24 cellular contexts compared by ENCODE assay signal in genomic region chr17:19676901-19677300, GRCh38. TPM values are rescaled to one million over a fixed set of nuclear protein-coding genes. Genes with fewer than 3 reads are reported as not detected.
"Had no signal": no experiment of that assay in that cellular context is flagged by ENCODE, and none has a peak within 500 bp of the region (broad histone marks: within the 10 kb centered on the region; RNA-seq: fewer than 3 reads in every experiment).

No MANE protein-coding gene starts in this region.

- H3K27ac ChIP-seq: adrenal gland, ascending aorta, epithelial cell of prostate, heart left ventricle, pancreas, psoas muscle, right atrium auricular region had no signal

- H3K4me1 Mint-ChIP-seq: activated T-helper 17 cell treated with anti-CD3 and anti-CD28 coated beads, Interleukin-2, amount 50 U/mL, for 72 hours; central memory CD8-positive, alpha-beta T cell; T-cell had no signal

- H3K9me3 ChIP-seq: adrenal gland, ascending aorta, heart left ventricle, pancreas, psoas muscle, right atrium auricular region had no signal

- H3K4me3 Mint-ChIP-seq: activated CD8-positive, alpha-beta T cell treated with anti-CD3 and anti-CD28 coated beads, Interleukin-2, amount 10 ng/mL, durations not matched to agents 7 days and 5 days; activated naive CD8-positive, alpha-beta T cell; activated T-cell treated with anti-CD3 and anti-CD28 coated beads, Interleukin-2, amount 50 U/mL, for 24 hours; activated T-helper 17 cell treated with anti-CD3 and anti-CD28 coated beads, Interleukin-2, amount 50 U/mL, for 72 hours; central memory CD8-positive, alpha-beta T cell; natural killer cell treated with Interleukin-12 subunit alpha and Interleukin-12 subunit beta and Interleukin-15 and Interleukin-18, amount 100 ng/mL, for 72 hours; T-cell; T-helper 2 cell treated with Interferon-gamma antibody and Interleukin-4, amounts not matched to agents 5 μg/mL and 100 μg/mL, for 36 hours had no signal

- H3K4me3 ChIP-seq: adrenal gland, ascending aorta, heart left ventricle, pancreas, psoas muscle, right atrium auricular region had no signal

- ATAC-seq: activated CD8-positive, alpha-beta T cell treated with anti-CD3 and anti-CD28 coated beads, Interleukin-2, amount 10 ng/mL, durations not matched to agents 7 days and 5 days; activated T-helper 17 cell treated with anti-CD3 and anti-CD28 coated beads, Interleukin-2, amount 50 U/mL, for 72 hours; heart left ventricle; natural killer cell treated with Interleukin-12 subunit alpha and Interleukin-12 subunit beta and Interleukin-15 and Interleukin-18, amount 100 ng/mL, for 72 hours; pancreas; psoas muscle; stimulated activated naive CD8-positive, alpha-beta T cell treated with anti-CD3 and anti-CD28 coated beads, Interleukin-15, Interleukin-2, amounts not matched to agents 100 U/mL and 50 U/mL, for 24 hours; T-cell had no signal

- H3K27ac Mint-ChIP-seq: activated CD8-positive, alpha-beta T cell treated with anti-CD3 and anti-CD28 coated beads, Interleukin-2, amount 10 ng/mL, durations not matched to agents 7 days and 5 days; activated naive CD8-positive, alpha-beta T cell; activated T-cell treated with anti-CD3 and anti-CD28 coated beads, Interleukin-2, amount 50 U/mL, for 24 hours; activated T-helper 17 cell treated with anti-CD3 and anti-CD28 coated beads, Interleukin-2, amount 50 U/mL, for 72 hours; natural killer cell treated with Interleukin-12 subunit alpha and Interleukin-12 subunit beta and Interleukin-15 and Interleukin-18, amount 100 ng/mL, for 72 hours; T-cell; T-helper 2 cell treated with Interferon-gamma antibody and Interleukin-4, amounts not matched to agents 5 μg/mL and 100 μg/mL, for 36 hours had no signal

- H3K9me3 Mint-ChIP-seq: activated T-cell treated with anti-CD3 and anti-CD28 coated beads, Interleukin-2, amount 50 U/mL, for 24 hours; activated T-helper 17 cell treated with anti-CD3 and anti-CD28 coated beads, Interleukin-2, amount 50 U/mL, for 72 hours; central memory CD8-positive, alpha-beta T cell; natural killer cell treated with Interleukin-12 subunit alpha and Interleukin-12 subunit beta and Interleukin-15 and Interleukin-18, amount 100 ng/mL, for 72 hours; T-cell; T-helper 2 cell treated with Interferon-gamma antibody and Interleukin-4, amounts not matched to agents 5 μg/mL and 100 μg/mL, for 36 hours had no signal

- H3K27me3 Mint-ChIP-seq: activated naive CD8-positive, alpha-beta T cell; activated T-cell treated with anti-CD3 and anti-CD28 coated beads, Interleukin-2, amount 50 U/mL, for 24 hours; activated T-helper 17 cell treated with anti-CD3 and anti-CD28 coated beads, Interleukin-2, amount 50 U/mL, for 72 hours; central memory CD8-positive, alpha-beta T cell; natural killer cell treated with Interleukin-12 subunit alpha and Interleukin-12 subunit beta and Interleukin-15 and Interleukin-18, amount 100 ng/mL, for 72 hours; T-cell had no signal

- H3K27me3 ChIP-seq: adrenal gland, ascending aorta, heart left ventricle, pancreas, right atrium auricular region had no signal

- DNase-seq: activated CD4-positive, alpha-beta T cell treated with anti-CD3 and anti-CD28 coated beads for 1 hour; activated CD4-positive, alpha-beta T cell treated with anti-CD3 and anti-CD28 coated beads, Interleukin-2, amount 50 U/mL, for 1 hour; activated CD8-positive, alpha-beta T cell treated with anti-CD3 and anti-CD28 coated beads, Interleukin-2, amount 10 ng/mL, durations not matched to agents 7 days and 5 days; activated T-cell treated with anti-CD3 and anti-CD28 coated beads, Interleukin-2, amount 50 U/mL, for 24 hours; adrenal gland; effector memory CD4-positive, alpha-beta T cell; heart left ventricle; pancreas; psoas muscle; stimulated activated CD4-positive, alpha-beta T cell treated with anti-CD3 and anti-CD28 coated beads, Interleukin-4, amount 100 ng/mL, for 4 hours; stimulated activated naive CD8-positive, alpha-beta T cell treated with anti-CD3 and anti-CD28 coated beads, Interleukin-15, Interleukin-2, amounts not matched to agents 100 U/mL and 50 U/mL, for 24 hours; T-cell had no signal

RNA-seq across cellular contexts. Expression of gene SLC47A2, which starts 39.5 kb away (rescaled TPM):
- total RNA-seq: activated CD8-positive, alpha-beta T cell treated with anti-CD3 and anti-CD28 coated beads, Interleukin-2, amount 10 ng/mL, durations not matched to agents 7 days and 5 days; activated T-helper 17 cell treated with anti-CD3 and anti-CD28 coated beads, Interleukin-2, amount 50 U/mL, for 72 hours; ascending aorta; dermis microvascular lymphatic vessel endothelial cell; fibroblast of villous mesenchyme; lung microvascular endothelial cell; natural killer cell treated with Interleukin-12 subunit alpha and Interleukin-12 subunit beta and Interleukin-15 and Interleukin-18, amount 100 ng/mL, for 72 hours; pancreas; right atrium auricular region; subcutaneous adipose tissue; T-cell had no signal
- polyA plus RNA-seq: heart left ventricle, pancreas had no signal
